Comparison of ENCODE assay signal across 8 cellular contexts in the genomic region with DNA sequence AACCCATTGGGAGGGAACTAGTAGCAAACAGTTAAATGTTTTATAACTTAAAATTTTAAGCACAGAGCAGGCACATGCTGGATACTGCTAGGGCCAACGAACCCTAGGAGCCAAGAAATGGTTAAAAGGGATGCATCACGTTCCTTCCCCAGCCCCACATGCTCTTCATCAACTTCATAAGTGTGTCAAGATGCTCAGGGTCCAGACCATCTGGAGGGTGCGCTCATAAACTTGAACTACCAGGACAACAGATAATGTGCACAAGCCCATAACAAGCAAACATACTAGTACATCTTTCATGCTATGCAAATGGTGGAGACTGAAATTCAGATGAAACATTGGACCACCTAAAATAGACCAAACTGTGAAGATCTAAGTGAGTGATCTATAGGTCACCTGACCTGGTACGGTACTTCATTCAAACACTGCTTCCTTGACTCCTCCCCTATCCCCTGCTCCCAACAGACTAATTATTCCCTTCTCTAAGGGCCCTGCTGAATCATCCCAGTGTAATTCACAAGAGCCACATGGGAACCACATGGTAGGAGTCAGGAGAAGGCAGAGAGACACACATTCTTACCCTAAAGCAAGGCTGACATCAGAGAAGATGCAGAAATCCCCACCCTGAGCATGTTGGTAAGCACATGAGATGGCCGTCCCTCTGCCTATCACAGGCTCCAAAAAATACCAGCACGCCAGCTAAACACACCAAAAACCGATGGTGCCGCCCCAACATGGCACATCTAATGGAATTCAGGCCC.
A peak's percentile ranks its signal among the peaks of the same experiment; 100 is the strongest.
DNase-seq lines count a peak whose midpoint lies in the region; ATAC-seq and TF ChIP-seq lines count a peak whose summit lies in the region.
"Had no signal": no experiment of that assay in that cellular context is flagged by ENCODE, and none has a peak within 500 bp of the region (broad histone marks: within the 10 kb centered on the region; RNA-seq: fewer than 3 reads in every experiment).

No MANE protein-coding gene starts in this region.

- peak; percentile 97 for DNase-seq in HCEC 1CT
- peak; percentile 98 for DNase-seq in SK-MEL-5 (ENCODE audit: low read depth, low spot score)
- peak; percentile 91 for DNase-seq in epithelial cell of esophagus (ENCODE audit: low read depth)
- DNase-seq in SHP77 treated with DMSO at 0.1 percent for 48 hours (lab: John Stamatoyannopoulos, UW), result no peak
- no peak for DNase-seq in activated CD4-positive, alpha-beta T cell treated with anti-CD3 and anti-CD28 coated beads for 48 hours

- H3K27ac ChIP-seq in skeletal muscle tissue (ENCODE audit: low read depth, low read length), result peak overlapping the region; percentile 79
- H3K27ac ChIP-seq: parathyroid adenoma had no signal

- no peak overlapping the region for H3K4me3 ChIP-seq in epithelial cell of esophagus (ENCODE audit: low read length)
- H3K4me3 ChIP-seq in skeletal muscle tissue (ENCODE audit: low read length in 3 of 3), result no peak overlapping the region

- peaks cover 83 to 87% (median 87%) of the 10 kb centered on the region in 3 donors for H3K4me1 ChIP-seq in skeletal muscle tissue (ENCODE audit: control insufficient read depth in 3 of 3, insufficient read depth in 3 of 3, low read length in 3 of 3)

- in situ Hi-C loops in SK-MEL-5 (cut with HindIII; ENCODE audit: low pct_unique_long_range_greater_than_20kb, low sequenced_read_pairs), result no loop called here

- no peak overlapping the region for H3K9ac ChIP-seq in skeletal muscle tissue (ENCODE audit: low read depth in 1 of 3, low read length in 3 of 3)
- H3K9ac ChIP-seq: parathyroid adenoma had no signal

- no peak for TF ChIP-seq CTCF in epithelial cell of esophagus (IDR thresholded peaks at IDR 0.05; ENCODE audit: insufficient read depth, low read depth, low read length, missing control alignments)

- H3K27me3 ChIP-seq in skeletal muscle tissue (ENCODE audit: control insufficient read depth in 3 of 3, insufficient read depth in 3 of 3, low read length in 3 of 3), result no peaks in the 10 kb centered on the region

- no peak for ATAC-seq in GM19324 (IDR thresholded peaks at IDR 0.05; ENCODE audit: low FRiP score, unreplicated experiment)

- no peaks in the 10 kb centered on the region for H3K36me3 ChIP-seq in skeletal muscle tissue (ENCODE audit: control insufficient read depth in 3 of 3, insufficient read depth in 3 of 3, low read length in 3 of 3)

- H3K9me3 ChIP-seq in skeletal muscle tissue (ENCODE audit: control insufficient read depth in 3 of 3, low read length in 3 of 3), result no peaks in the 10 kb centered on the region

Comparison
In these comparisons a context has a peak if more than half of its experiments do, and no peak if none do; other contexts are left out.
1. DNase-seq: peak in HCEC 1CT (single experiment), SK-MEL-5 (single experiment) and epithelial cell of esophagus (single experiment); none in SHP77 treated with DMSO at 0.1 percent for 48 hours (single experiment) and activated CD4-positive, alpha-beta T cell treated with anti-CD3 and anti-CD28 coated beads for 48 hours (single experiment).